In the genomic region with DNA sequence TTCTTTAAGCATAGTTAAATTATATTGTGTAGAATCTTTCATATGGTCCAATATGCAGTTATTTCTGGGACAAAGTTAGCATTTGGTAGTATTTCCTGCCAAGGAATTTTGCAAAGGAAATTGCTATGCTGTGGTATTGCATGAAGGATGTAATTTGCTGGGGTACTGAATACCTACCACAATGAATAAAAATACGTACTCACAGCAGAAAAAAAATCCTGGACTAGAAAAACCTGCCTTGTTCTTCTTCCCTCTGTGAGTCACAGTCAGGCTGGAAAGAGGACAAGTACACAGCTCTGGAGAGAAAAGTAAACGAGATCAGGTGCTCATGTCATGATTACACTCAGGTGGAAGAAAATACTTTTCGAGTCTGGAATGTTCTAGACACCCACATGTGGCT, we compare ENCODE assay signal across 17 cellular contexts.
DNase-seq lines count a peak whose midpoint lies in the region; ATAC-seq, FAIRE-seq and TF ChIP-seq lines count a peak whose summit lies in the region.
"Had no signal": no experiment of that assay in that cellular context is flagged by ENCODE, and none has a peak within 500 bp of the region (broad histone marks: within the 10 kb centered on the region; RNA-seq: fewer than 3 reads in every experiment).

No MANE protein-coding gene starts in this region.

- no peaks in the 10 kb centered on the region for H3K9me3 ChIP-seq in mammary epithelial cell (replicated peaks; ENCODE audit: insufficient read depth, low read length)
- H3K9me3 ChIP-seq: ascending aorta, MG63 had no signal

- no peaks in the 10 kb centered on the region for H3K79me2 ChIP-seq in mammary epithelial cell (ENCODE audit: insufficient read depth, low read length)

- no peak for TF ChIP-seq CTCF in mammary epithelial cell (conservative IDR thresholded peaks at IDR 0.05 in 1 of 2, IDR thresholded peaks at IDR 0.05 in 1 of 2; ENCODE audit: extremely low read depth in 1 of 2, insufficient read depth in 1 of 2, low read depth in 1 of 2, low read length in 2 of 2)

- no peaks in the 10 kb centered on the region for H4K20me1 ChIP-seq in mammary epithelial cell (ENCODE audit: insufficient read depth, low read length)

- H3K27ac ChIP-seq in mammary epithelial cell (ENCODE audit: insufficient read depth, low read depth, low read length): no peak overlapping the region

- no peak overlapping the region for H3K4me3 ChIP-seq in mammary epithelial cell (replicated peaks in 1 of 3; ENCODE audit: insufficient read depth in 1 of 3, low read depth in 2 of 3, low read length in 3 of 3)
- H3K4me3 ChIP-seq: ascending aorta, MG63 had no signal

- H2AFZ ChIP-seq in mammary epithelial cell (ENCODE audit: low read depth, low read length): no peak overlapping the region

- H3K27me3 ChIP-seq in mammary epithelial cell (ENCODE audit: insufficient read depth, low read length): no peaks in the 10 kb centered on the region
- H3K27me3 ChIP-seq: ascending aorta, MG63 had no signal

- CTCF ChIA-PET in activated naive CD4-positive, alpha-beta T cell treated with anti-CD3 and anti-CD28 coated beads, Interleukin-2, amount 10 ng/mL, durations not matched to agents 7 days and 5 days (lab: Charles Lee): no interaction called here
- CTCF ChIA-PET in mammary epithelial cell (lab: Charles Lee; ENCODE audit: low non-redundant PET): no interaction called here

- dilution Hi-C loops in mammary epithelial cell (cut with HindIII; ENCODE audit: low sequenced_read_pairs): no loop called here

- 3% methylated on average over 3 of the region's 3 CpGs for WGBS in mammary epithelial cell (ENCODE audit: low coverage, missing lambda C conversion rate)

- no peaks in the 10 kb centered on the region for H3K4me1 Mint-ChIP-seq in activated naive CD4-positive, alpha-beta T cell treated with anti-CD3 and anti-CD28 coated beads, Interleukin-2, amount 50 U/mL, for 24 hours
- H3K4me1 Mint-ChIP-seq in activated naive CD4-positive, alpha-beta T cell treated with anti-CD3 and anti-CD28 coated beads, Interleukin-2, amount 10 ng/mL, durations not matched to agents 7 days and 5 days: no peaks in the 10 kb centered on the region

- in situ Hi-C loops in mammary epithelial cell (cut with MboI; ENCODE audit: low sequenced_read_pairs in 2 of 2): no loop called here

- no peak overlapping the region for H3K9ac ChIP-seq in mammary epithelial cell (ENCODE audit: insufficient read depth, low read length)

- peaks cover 4% of the 10 kb centered on the region for H3K27me3 Mint-ChIP-seq in activated naive CD4-positive, alpha-beta T cell treated with anti-CD3 and anti-CD28 coated beads, Interleukin-2, amount 50 U/mL, for 24 hours
- H3K27me3 Mint-ChIP-seq in activated naive CD4-positive, alpha-beta T cell treated with anti-CD3 and anti-CD28 coated beads, Interleukin-2, amount 10 ng/mL, durations not matched to agents 7 days and 5 days: no peaks in the 10 kb centered on the region

- H3K9me3 Mint-ChIP-seq in activated naive CD4-positive, alpha-beta T cell treated with anti-CD3 and anti-CD28 coated beads, Interleukin-2, amount 50 U/mL, for 24 hours: no peaks in the 10 kb centered on the region
- no peaks in the 10 kb centered on the region for H3K9me3 Mint-ChIP-seq in activated naive CD4-positive, alpha-beta T cell treated with anti-CD3 and anti-CD28 coated beads, Interleukin-2, amount 10 ng/mL, durations not matched to agents 7 days and 5 days
- H3K9me3 Mint-ChIP-seq: stimulated activated naive CD8-positive, alpha-beta T cell treated with anti-CD3 and anti-CD28 coated beads, Interleukin-15, Interleukin-2, amounts not matched to agents 100 ng/mL and 50 ng/mL, for 24 hours had no signal

- H3K4me2 ChIP-seq in mammary epithelial cell (ENCODE audit: insufficient read depth, low read depth, low read length): no peak overlapping the region

- no peaks in the 10 kb centered on the region for H3K36me3 ChIP-seq in mammary epithelial cell (ENCODE audit: insufficient read depth, low read length)
- H3K36me3 ChIP-seq: ascending aorta, MG63 had no signal

- no peak for DNase-seq in activated naive CD4-positive, alpha-beta T cell treated with anti-CD3 and anti-CD28 coated beads, Interleukin-2, amount 10 ng/mL, durations not matched to agents 7 days and 5 days
- DNase-seq in mammary epithelial cell (peak; percentile 73), left lobe of liver (ENCODE audit: low spot score) (no peak), GM19239 (ENCODE audit: insufficient read length, low spot score) (no peak), dedifferentiated amniotic fluid mesenchymal stem cell (ENCODE audit: extremely low spot score) (no peak), A172 (ENCODE audit: low spot score) (no peak), GM12891 (ENCODE audit: insufficient read length, low spot score) (no peak)
- DNase-seq: activated CD4-positive, alpha-beta T cell treated with anti-CD3 and anti-CD28 coated beads, Interleukin-2, amount 50 U/mL, for 4 hours; MG63; NCI-H2029; NK-92 treated with Interleukin-12 subunit alpha and Interleukin-12 subunit beta, amount 100 ng/mL, for 24 hours; Right ventricle myocardium superior; small intestine had no signal

- intact Hi-C loops in mammary epithelial cell (cut with micrococcal nuclease): loop anchor here (10.0 kb wide), 2 partner anchors 182 to 252 kb away; no protein-coding TSS in a partner anchor

- no TSS peak for BruUV-seq in mammary epithelial cell (replicated peaks; lab: Mats Ljungman, UMichigan)

- no peaks in the 10 kb centered on the region for H3K36me3 Mint-ChIP-seq in activated naive CD4-positive, alpha-beta T cell treated with anti-CD3 and anti-CD28 coated beads, Interleukin-2, amount 50 U/mL, for 24 hours
- H3K36me3 Mint-ChIP-seq in activated naive CD4-positive, alpha-beta T cell treated with anti-CD3 and anti-CD28 coated beads, Interleukin-2, amount 10 ng/mL, durations not matched to agents 7 days and 5 days: no peaks in the 10 kb centered on the region

- no peak overlapping the region for H3K4me3 Mint-ChIP-seq in activated naive CD4-positive, alpha-beta T cell treated with anti-CD3 and anti-CD28 coated beads, Interleukin-2, amount 50 U/mL, for 24 hours
- H3K4me3 Mint-ChIP-seq in activated naive CD4-positive, alpha-beta T cell treated with anti-CD3 and anti-CD28 coated beads, Interleukin-2, amount 10 ng/mL, durations not matched to agents 7 days and 5 days: no peak overlapping the region
- H3K4me3 Mint-ChIP-seq: stimulated activated naive CD8-positive, alpha-beta T cell treated with anti-CD3 and anti-CD28 coated beads, Interleukin-15, Interleukin-2, amounts not matched to agents 100 ng/mL and 50 ng/mL, for 24 hours had no signal

- TF ChIP-seq POLR2A in GM12891 (IDR thresholded peaks at IDR 0.05; ENCODE audit: low read depth, low read length): no peak

- ATAC-seq in left lobe of liver: peak; percentile 51

- peak overlapping the region; percentile 46 for H3K27ac Mint-ChIP-seq in activated naive CD4-positive, alpha-beta T cell treated with anti-CD3 and anti-CD28 coated beads, Interleukin-2, amount 50 U/mL, for 24 hours
- H3K27ac Mint-ChIP-seq in activated naive CD4-positive, alpha-beta T cell treated with anti-CD3 and anti-CD28 coated beads, Interleukin-2, amount 10 ng/mL, durations not matched to agents 7 days and 5 days: no peak overlapping the region
- H3K27ac Mint-ChIP-seq: stimulated activated naive CD8-positive, alpha-beta T cell treated with anti-CD3 and anti-CD28 coated beads, Interleukin-15, Interleukin-2, amounts not matched to agents 100 ng/mL and 50 ng/mL, for 24 hours had no signal

- no peaks in the 10 kb centered on the region for H3K4me1 ChIP-seq in mammary epithelial cell (ENCODE audit: insufficient read depth, low read length)

- FAIRE-seq in GM19239 (lab: Jason Lieb, UNC): no peak
- FAIRE-seq in GM12891 (lab: Jason Lieb, UNC): no peak
- FAIRE-seq: endometrium, small intestine had no signal

TF ChIP-seq in GM12891, 5 proteins besides CTCF, POLR2A, EP300 and RAD21:
- no peak for TF ChIP-seq TAF1 (IDR thresholded peaks at IDR 0.05; ENCODE audit: low read depth, low read length)
- no peak for TF ChIP-seq SPI1 (IDR thresholded peaks at IDR 0.05; ENCODE audit: low read depth, low read length)
- no peak for TF ChIP-seq POU2F2 (IDR thresholded peaks at IDR 0.05; ENCODE audit: low read depth, low read length)
- no peak for TF ChIP-seq POLR2AphosphoS5 (IDR thresholded peaks at IDR 0.05; ENCODE audit: low read depth, low read length)
- TF ChIP-seq PAX5 (IDR thresholded peaks at IDR 0.05; ENCODE audit: insufficient read depth, low read length, severe bottlenecking): no peak
